ENCODE assay signal across 8 cellular contexts in genomic region chr1:116595946-116596741, GRCh38. TPM values are rescaled to one million over a fixed set of nuclear protein-coding genes. Genes with fewer than 3 reads are reported as not detected.
A peak's percentile ranks its signal among the peaks of the same experiment; 100 is the strongest.
DNase-seq lines count a peak whose midpoint lies in the region; ATAC-seq and FAIRE-seq lines count a peak whose summit lies in the region.
"Not testable (repeated sequence)": the region's sequence is repeated elsewhere in the genome, so short reads cannot be mapped to it uniquely, and the experiment has no call there.

No MANE protein-coding gene starts in this region.

- not testable (repeated sequence) for H3K4me1 ChIP-seq in small intestine (ENCODE audit: control insufficient read depth in 2 of 2, insufficient read depth in 1 of 2, low read depth in 1 of 2, low read length in 1 of 2)

- peak; percentile 59 for ATAC-seq in HG03196 (IDR thresholded peaks at IDR 0.05; ENCODE audit: unreplicated experiment)
- peak; percentile 87 for ATAC-seq in activated CD8-positive, alpha-beta T cell treated with anti-CD3 and anti-CD28 coated beads, Interleukin-2, amount 10 ng/mL, durations not matched to agents 7 days and 5 days

- H3K4me3 ChIP-seq in small intestine (ENCODE audit: low read depth in 1 of 2, low read length in 2 of 2), result not testable (repeated sequence)

- peak; percentile 18 for FAIRE-seq in GM18507 (lab: Jason Lieb, UNC)
- not testable (repeated sequence) for FAIRE-seq in small intestine (lab: Jason Lieb, UNC)

- H3K9me3 ChIP-seq in small intestine (ENCODE audit: control insufficient read depth, low read depth), result not testable (repeated sequence)

- POLR2A ChIA-PET in activated CD8-positive, alpha-beta T cell treated with anti-CD3 and anti-CD28 coated beads, Interleukin-2, amount 10 ng/mL, durations not matched to agents 7 days and 5 days (lab: Charles Lee), result not testable (repeated sequence)

- intact Hi-C loops in dendritic cell treated with granulocyte-macrophage colony-stimulating factor and Interleukin-4, amounts not matched to agents 40 ng/mL and 50 ng/mL, for 4 days (cut with micrococcal nuclease), result loop anchor here (1.0 kb wide), 1 partner anchor 22 kb away; no protein-coding TSS in a partner anchor

- not testable (repeated sequence) for H3K27ac Mint-ChIP-seq in activated CD8-positive, alpha-beta T cell treated with anti-CD3 and anti-CD28 coated beads, Interleukin-2, amount 10 ng/mL, durations not matched to agents 7 days and 5 days
- H3K27ac Mint-ChIP-seq in dendritic cell treated with granulocyte-macrophage colony-stimulating factor and Interleukin-4, amounts not matched to agents 40 ng/mL and 50 ng/mL, for 4 days, result peak overlapping the region; percentile 66

- WGBS in small intestine, 3 donors, result 3 to 9% (median 3%) methylated on average over 8 of the region's 8 CpGs

- H3K4me1 Mint-ChIP-seq in activated CD8-positive, alpha-beta T cell treated with anti-CD3 and anti-CD28 coated beads, Interleukin-2, amount 10 ng/mL, durations not matched to agents 7 days and 5 days (ENCODE audit: low read depth), result not testable (repeated sequence)
- peaks cover 34% of the 10 kb centered on the region for H3K4me1 Mint-ChIP-seq in dendritic cell treated with granulocyte-macrophage colony-stimulating factor and Interleukin-4, amounts not matched to agents 40 ng/mL and 50 ng/mL, for 4 days (ENCODE audit: low read depth)

- CTCF ChIA-PET in activated CD8-positive, alpha-beta T cell treated with anti-CD3 and anti-CD28 coated beads, Interleukin-2, amount 10 ng/mL, durations not matched to agents 7 days and 5 days (lab: Charles Lee), result interaction anchor here (0.6 to 4.5 kb wide), 25 partner anchors 10 to 532 kb away, joined by 3 to 56 read pairs (median 4); partner anchors contain the start of gene IGSF3

- peak overlapping the region; percentile 41 to 42 for H3K27ac ChIP-seq in small intestine (ENCODE audit: low read depth in 1 of 2, low read length in 1 of 2)

- DNase-seq in ACHN, result peak; percentile 36
- not testable (repeated sequence) for DNase-seq in GM18507 (ENCODE audit: extremely low spot score, insufficient read length, low read depth)
- peak; percentile 78 for DNase-seq in OCI-M1 (lab: John Stamatoyannopoulos, UW)
- peak; percentile 72 for DNase-seq in activated CD8-positive, alpha-beta T cell treated with anti-CD3 and anti-CD28 coated beads, Interleukin-2, amount 10 ng/mL, durations not matched to agents 7 days and 5 days
- peak; percentile 48 for DNase-seq in left kidney (ENCODE audit: low read depth, low spot score)
- DNase-seq in small intestine, result peak; percentile 62

- in situ Hi-C loops in ACHN (cut with HindIII; ENCODE audit: low pct_ligation_motif_present, low pct_unique_long_range_greater_than_20kb, low sequenced_read_pairs), result not testable (repeated sequence)

- H3K9me3 Mint-ChIP-seq in activated CD8-positive, alpha-beta T cell treated with anti-CD3 and anti-CD28 coated beads, Interleukin-2, amount 10 ng/mL, durations not matched to agents 7 days and 5 days (ENCODE audit: insufficient read depth); dendritic cell treated with granulocyte-macrophage colony-stimulating factor and Interleukin-4, amounts not matched to agents 40 ng/mL and 50 ng/mL, for 4 days: not testable (repeated sequence)

- not testable (repeated sequence) for H3K36me3 ChIP-seq in small intestine (ENCODE audit: control insufficient read depth in 2 of 2, insufficient read depth in 2 of 2, low read length in 2 of 2)

- peak overlapping the region; percentile 34 for H3K4me3 Mint-ChIP-seq in activated CD8-positive, alpha-beta T cell treated with anti-CD3 and anti-CD28 coated beads, Interleukin-2, amount 10 ng/mL, durations not matched to agents 7 days and 5 days
- H3K4me3 Mint-ChIP-seq in dendritic cell treated with granulocyte-macrophage colony-stimulating factor and Interleukin-4, amounts not matched to agents 40 ng/mL and 50 ng/mL, for 4 days, result peak overlapping the region; percentile 59

- not testable (repeated sequence) for H3K27me3 ChIP-seq in small intestine (ENCODE audit: control insufficient read depth in 2 of 2, insufficient read depth in 2 of 2, low read length in 2 of 2)

- not testable (repeated sequence) for H3K27me3 Mint-ChIP-seq in activated CD8-positive, alpha-beta T cell treated with anti-CD3 and anti-CD28 coated beads, Interleukin-2, amount 10 ng/mL, durations not matched to agents 7 days and 5 days (ENCODE audit: low read depth); dendritic cell treated with granulocyte-macrophage colony-stimulating factor and Interleukin-4, amounts not matched to agents 40 ng/mL and 50 ng/mL, for 4 days

- H3K36me3 Mint-ChIP-seq in activated CD8-positive, alpha-beta T cell treated with anti-CD3 and anti-CD28 coated beads, Interleukin-2, amount 10 ng/mL, durations not matched to agents 7 days and 5 days (ENCODE audit: low read depth); dendritic cell treated with granulocyte-macrophage colony-stimulating factor and Interleukin-4, amounts not matched to agents 40 ng/mL and 50 ng/mL, for 4 days (ENCODE audit: low read depth): not testable (repeated sequence)

RNA-seq across cellular contexts. Expression of gene CD58, which starts 25.3 kb away (rescaled TPM):
- total RNA-seq in activated CD8-positive, alpha-beta T cell treated with anti-CD3 and anti-CD28 coated beads, Interleukin-2, amount 10 ng/mL, durations not matched to agents 7 days and 5 days, result 10 to 100 TPM; 23.9 to 24.7 TPM
- 10 to 100 TPM; 28.4 to 40.8 (median 28.6) TPM for polyA plus RNA-seq in small intestine
